ENCODE assay signal across 12 cellular contexts in genomic region chr10:132521041-132521465, GRCh38. TPM values are rescaled to one million over a fixed set of nuclear protein-coding genes. Genes with fewer than 3 reads are reported as not detected.
A peak's percentile ranks its signal among the peaks of the same experiment; 100 is the strongest.
DNase-seq lines count a peak whose midpoint lies in the region; ATAC-seq and TF ChIP-seq lines count a peak whose summit lies in the region.
"Had no signal": no experiment of that assay in that cellular context is flagged by ENCODE, and none has a peak within 500 bp of the region (broad histone marks: within the 10 kb centered on the region; RNA-seq: fewer than 3 reads in every experiment).

No MANE protein-coding gene starts in this region.

- no peak overlapping the region for H3K4me3 ChIP-seq in BLaER1
- no peak overlapping the region for H3K4me3 ChIP-seq in adrenal gland
- H3K4me3 ChIP-seq in right atrium auricular region, result no peak overlapping the region
- H3K4me3 ChIP-seq: GM23338, K562 had no signal

- WGBS in adrenal gland, 4 donors, result 60 to 83% (median 82%) methylated on average over 2 to 14 of the region's 14 CpGs

- no peak overlapping the region for H3K27ac ChIP-seq in BLaER1
- H3K27ac ChIP-seq in adrenal gland, result peak overlapping the region in 2 of 5 donors; percentile 23 to 96
- H3K27ac ChIP-seq in right atrium auricular region, result peak overlapping the region; percentile 91 to 98

- H3K9me3 ChIP-seq in BLaER1 (no peaks in the 10 kb centered on the region), adrenal gland (replicated peaks in 1 of 3) (no peaks in the 10 kb centered on the region), right atrium auricular region (no peaks in the 10 kb centered on the region)

- H3K36me3 ChIP-seq in BLaER1 (no peaks in the 10 kb centered on the region), adrenal gland (replicated peaks in 1 of 2) (no peaks in the 10 kb centered on the region), right atrium auricular region (no peaks in the 10 kb centered on the region)

- H3K9ac ChIP-seq in BLaER1, result no peak overlapping the region

- no peaks in the 10 kb centered on the region for H3K27me3 ChIP-seq in BLaER1
- H3K27me3 ChIP-seq in adrenal gland, result no peaks in the 10 kb centered on the region
- no peaks in the 10 kb centered on the region for H3K27me3 ChIP-seq in right atrium auricular region

- intact Hi-C loops in adrenal gland (cut with DNase I) (no loop called here), sciatic nerve (cut with DNase I) (no loop called here)

- TF ChIP-seq CTCF in adrenal gland (IDR thresholded peaks at IDR 0.05), result no peak
- TF ChIP-seq CTCF in right atrium auricular region (IDR thresholded peaks at IDR 0.05), result no peak

- H3K4me1 ChIP-seq in BLaER1 (peaks cover 58% of the 10 kb centered on the region), adrenal gland (replicated peaks in 1 of 2) (peaks cover 37 to 44% of the 10 kb centered on the region in 2 donors), right atrium auricular region (peaks cover 0 to 51% of the 10 kb centered on the region in 2 donors)

- peak overlapping the region; percentile 40 for H3K4me2 ChIP-seq in BLaER1
- H3K4me2 ChIP-seq: GM23338 had no signal

- no peak for TF ChIP-seq POLR2A in adrenal gland (IDR thresholded peaks at IDR 0.05)

- ATAC-seq in sciatic nerve, result no peak
- ATAC-seq: activated CD8-positive, alpha-beta T cell treated with anti-CD3 and anti-CD28 coated beads, Interleukin-2, amount 10 ng/mL, durations not matched to agents 7 days and 5 days; GM23338; K562 had no signal

- H4K20me1 ChIP-seq in BLaER1, result no peaks in the 10 kb centered on the region

- DNase-seq in adrenal gland, result peak in 4 of 7 donors; percentile 10 to 46 (median 18)
- no peak for DNase-seq in right atrium auricular region (ENCODE audit: low spot score)
- peak; percentile 59 for DNase-seq in sciatic nerve (ENCODE audit: low spot score)
- DNase-seq in SHP77 treated with DMSO at 0.1 percent for 48 hours (lab: John Stamatoyannopoulos, UW), result no peak
- no peak for DNase-seq in putamen (ENCODE audit: low spot score)
- DNase-seq in DMS 273 (lab: John Stamatoyannopoulos, UW; ENCODE audit: unreplicated experiment), result no peak
- DNase-seq in amygdala (lab: John Stamatoyannopoulos, UW), result no peak
- DNase-seq: activated CD8-positive, alpha-beta T cell treated with anti-CD3 and anti-CD28 coated beads, Interleukin-2, amount 10 ng/mL, durations not matched to agents 7 days and 5 days; NCI-H1105 treated with DMSO at 0.1 percent for 48 hours had no signal

RNA-seq across cellular contexts. Expression of gene INPP5A, which starts 16.5 kb away (rescaled TPM):
- total RNA-seq in adrenal gland (10 to 100 TPM; 25.9 to 62.9 (median 42.6) TPM), right atrium auricular region (100 to 1,000 TPM; 116 to 143 TPM), sciatic nerve (54.3 TPM)
- 10 to 100 TPM; 13.5 to 15.3 (median 14.1) TPM for polyA plus RNA-seq in adrenal gland

Comparison
In these comparisons a context has a peak if more than half of its experiments do, and no peak if none do; other contexts are left out.
1. DNase-seq: peak in adrenal gland (4 of 7) and sciatic nerve (single experiment); none in right atrium auricular region (single experiment), SHP77 treated with DMSO at 0.1 percent for 48 hours (single experiment), putamen (single experiment), DMS 273 (single experiment) and amygdala (0 of 56).